12 cellular contexts compared by ENCODE assay signal in the genomic region with DNA sequence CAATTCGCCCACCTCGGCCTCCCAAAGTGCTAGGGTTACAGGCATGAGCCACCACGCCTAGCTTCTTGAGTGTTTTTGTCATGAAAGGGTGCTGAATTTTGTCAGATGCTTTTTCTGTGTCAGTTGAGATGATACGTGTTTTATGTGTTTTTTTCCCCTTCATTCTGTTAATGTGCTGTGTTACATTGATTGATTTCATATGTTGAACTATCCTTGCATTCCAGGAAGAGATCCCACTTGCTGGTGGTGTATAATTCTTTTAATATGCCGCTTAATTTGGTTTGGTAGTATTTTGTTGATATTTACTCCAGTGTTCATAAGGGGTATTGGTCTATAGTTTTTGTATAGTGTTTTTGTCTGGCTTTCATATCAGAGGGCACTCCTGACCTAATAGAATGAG. TPM values are rescaled to one million over a fixed set of nuclear protein-coding genes. Genes with fewer than 3 reads are reported as not detected.
DNase-seq lines count a peak whose midpoint lies in the region; ATAC-seq and TF ChIP-seq lines count a peak whose summit lies in the region.
"Had no signal": no experiment of that assay in that cellular context is flagged by ENCODE, and none has a peak within 500 bp of the region (broad histone marks: within the 10 kb centered on the region; RNA-seq: fewer than 3 reads in every experiment).

No MANE protein-coding gene starts in this region.

- no TSS peak for BruUV-seq in OCI-LY7 (replicated peaks; lab: Mats Ljungman, UMichigan)

- CTCF ChIA-PET in OCI-LY7 (lab: Charles Lee; ENCODE audit: unreplicated experiment): no interaction called here

- no peaks in the 10 kb centered on the region for H3K9me2 ChIP-seq in OCI-LY7 (ENCODE audit: insufficient read depth, low read length)

- H3K79me2 ChIP-seq in OCI-LY7 (ENCODE audit: insufficient read depth, low read depth, low read length): no peaks in the 10 kb centered on the region; the same call in 1 of the 2 replicates

- H3K4me2 ChIP-seq in OCI-LY7 (ENCODE audit: low read length): no peak overlapping the region
- H3K4me2 ChIP-seq: BLaER1 treated with 17β-estradiol and CSF1 and Interleukin-3, amounts not matched to agents 10 nM and 100 nM had no signal

- no peak for TF ChIP-seq POLR2A in GM18505 (IDR thresholded peaks at IDR 0.05; ENCODE audit: borderline replicate concordance, extremely low read depth, insufficient read depth, insufficient read length)

- no peak overlapping the region for H3K27ac ChIP-seq in OCI-LY7 (ENCODE audit: low read depth, low read length, poor library complexity, severe bottlenecking)
- H3K27ac ChIP-seq: BLaER1 treated with 17β-estradiol and CSF1 and Interleukin-3, amounts not matched to agents 10 nM and 100 nM had no signal

- DNase-seq in activated naive CD8-positive, alpha-beta T cell treated with anti-CD3 and anti-CD28 coated beads for 36 hours: no peak
- DNase-seq in activated naive CD8-positive, alpha-beta T cell treated with anti-CD3 and anti-CD28 coated beads, Interleukin-2, amount 50 U/mL, for 24 hours: no peak
- peak; percentile 18 for DNase-seq in OCI-LY7 (ENCODE audit: low spot score)
- no peak for DNase-seq in endothelial cell (ENCODE audit: low spot score)
- DNase-seq in DMS 273 treated with DMSO at 0.1 percent for 48 hours (lab: John Stamatoyannopoulos, UW): no peak
- DNase-seq in glomerular visceral epithelial cell (ENCODE audit: extremely low spot score): no peak
- DNase-seq: ACHN; CD4-positive, CD25-positive, alpha-beta regulatory T cell; GOT3 had no signal

- peaks cover 21% of the 10 kb centered on the region for H3K4me1 Mint-ChIP-seq in activated naive CD8-positive, alpha-beta T cell treated with anti-CD3 and anti-CD28 coated beads for 36 hours
- H3K4me1 Mint-ChIP-seq in activated naive CD8-positive, alpha-beta T cell treated with anti-CD3 and anti-CD28 coated beads, Interleukin-2, amount 50 U/mL, for 24 hours: peaks cover 34% of the 10 kb centered on the region
- no peaks in the 10 kb centered on the region for H3K4me1 Mint-ChIP-seq in endothelial cell (ENCODE audit: unreplicated experiment)

- no peak overlapping the region for H3K4me3 Mint-ChIP-seq in activated naive CD8-positive, alpha-beta T cell treated with anti-CD3 and anti-CD28 coated beads for 36 hours
- H3K4me3 Mint-ChIP-seq in activated naive CD8-positive, alpha-beta T cell treated with anti-CD3 and anti-CD28 coated beads, Interleukin-2, amount 50 U/mL, for 24 hours: no peak overlapping the region
- peak overlapping the region; percentile 63 for H3K4me3 Mint-ChIP-seq in endothelial cell (ENCODE audit: unreplicated experiment)

- peaks cover 21% of the 10 kb centered on the region for H3K9me3 Mint-ChIP-seq in activated naive CD8-positive, alpha-beta T cell treated with anti-CD3 and anti-CD28 coated beads for 36 hours
- peaks cover 28% of the 10 kb centered on the region for H3K9me3 Mint-ChIP-seq in activated naive CD8-positive, alpha-beta T cell treated with anti-CD3 and anti-CD28 coated beads, Interleukin-2, amount 50 U/mL, for 24 hours
- H3K9me3 Mint-ChIP-seq in endothelial cell (ENCODE audit: unreplicated experiment): peaks cover 5% of the 10 kb centered on the region

- H4K20me1 ChIP-seq in OCI-LY7 (ENCODE audit: insufficient read depth, low read length): no peaks in the 10 kb centered on the region

- peaks cover 60% of the 10 kb centered on the region for H3K36me3 ChIP-seq in OCI-LY7 (ENCODE audit: insufficient read depth, low read length)

- ATAC-seq in activated naive CD8-positive, alpha-beta T cell treated with anti-CD3 and anti-CD28 coated beads, Interleukin-2, amount 50 U/mL, for 24 hours: no peak
- ATAC-seq in GM18505 (IDR thresholded peaks at IDR 0.05; ENCODE audit: unreplicated experiment): no peak

- H3K27me3 Mint-ChIP-seq in activated naive CD8-positive, alpha-beta T cell treated with anti-CD3 and anti-CD28 coated beads for 36 hours: no peaks in the 10 kb centered on the region
- H3K27me3 Mint-ChIP-seq in activated naive CD8-positive, alpha-beta T cell treated with anti-CD3 and anti-CD28 coated beads, Interleukin-2, amount 50 U/mL, for 24 hours: no peaks in the 10 kb centered on the region
- H3K27me3 Mint-ChIP-seq in endothelial cell (ENCODE audit: unreplicated experiment): no peaks in the 10 kb centered on the region
- H3K27me3 Mint-ChIP-seq: CD4-positive, CD25-positive, alpha-beta regulatory T cell had no signal

- peak overlapping the region; percentile 23 for H3K27ac Mint-ChIP-seq in activated naive CD8-positive, alpha-beta T cell treated with anti-CD3 and anti-CD28 coated beads for 36 hours
- H3K27ac Mint-ChIP-seq in activated naive CD8-positive, alpha-beta T cell treated with anti-CD3 and anti-CD28 coated beads, Interleukin-2, amount 50 U/mL, for 24 hours: no peak overlapping the region
- no peak overlapping the region for H3K27ac Mint-ChIP-seq in endothelial cell (ENCODE audit: unreplicated experiment)
- H3K27ac Mint-ChIP-seq: CD4-positive, CD25-positive, alpha-beta regulatory T cell had no signal

- POLR2A ChIA-PET in OCI-LY7 (lab: Charles Lee): interaction anchor here (0.7 kb wide), 1 partner anchor 396 kb away, joined by 3 read pairs; no protein-coding TSS in a partner anchor

- no peak overlapping the region for H2AFZ ChIP-seq in OCI-LY7 (ENCODE audit: low read length)

- no peak for TF ChIP-seq CTCF in OCI-LY7 (conservative IDR thresholded peaks at IDR 0.05; ENCODE audit: low read length)
- TF ChIP-seq CTCF in endothelial cell (IDR thresholded peaks at IDR 0.05; ENCODE audit: unreplicated experiment): no peak

- no peaks in the 10 kb centered on the region for H3K4me1 ChIP-seq in OCI-LY7 (ENCODE audit: insufficient read depth, low read length, poor library complexity, severe bottlenecking)
- H3K4me1 ChIP-seq: HAP-1 had no signal

- intact Hi-C loops in OCI-LY7 (cut with micrococcal nuclease; ENCODE audit: unreplicated experiment): no loop called here

- H3K4me3 ChIP-seq in OCI-LY7 (ENCODE audit: low read depth, low read length, poor library complexity, severe bottlenecking): no peak overlapping the region
- H3K4me3 ChIP-seq: HAP-1 had no signal

- H3K36me3 Mint-ChIP-seq in activated naive CD8-positive, alpha-beta T cell treated with anti-CD3 and anti-CD28 coated beads for 36 hours: peaks cover 74% of the 10 kb centered on the region
- H3K36me3 Mint-ChIP-seq in activated naive CD8-positive, alpha-beta T cell treated with anti-CD3 and anti-CD28 coated beads, Interleukin-2, amount 50 U/mL, for 24 hours (ENCODE audit: low read depth): peaks cover 75% of the 10 kb centered on the region
- H3K36me3 Mint-ChIP-seq in endothelial cell (ENCODE audit: low read depth, unreplicated experiment): peaks cover 42% of the 10 kb centered on the region

- H3K9me3 ChIP-seq in OCI-LY7 (ENCODE audit: low read length): peaks cover 39% of the 10 kb centered on the region

RNA-seq across cellular contexts. Expression of a gene that starts 13.6 kb away (rescaled TPM):
- total RNA-seq in activated naive CD8-positive, alpha-beta T cell treated with anti-CD3 and anti-CD28 coated beads for 36 hours: 10 to 100 TPM; 21.5 to 21.6 TPM
- total RNA-seq in OCI-LY7 (2014; rRNA removed; shearing (Covaris generic)): 3.3 and 4.1 TPM in 2 replicates
- total RNA-seq in OCI-LY7 (2022): 6.4 and 7.6 TPM in 2 replicates
- total RNA-seq in endothelial cell (ENCODE audit: unreplicated experiment): 16.7 TPM

RNA-seq across cellular contexts. Expression of a gene that starts 42.0 kb away (rescaled TPM):
- total RNA-seq in activated naive CD8-positive, alpha-beta T cell treated with anti-CD3 and anti-CD28 coated beads for 36 hours: 1 to 10 TPM; 4.4 to 4.7 TPM
- total RNA-seq in OCI-LY7 (2014; rRNA removed; shearing (Covaris generic)): 6.5 and 7.5 TPM in 2 replicates
- total RNA-seq in OCI-LY7 (2022) (11.3 and 12.3 TPM in 2 replicates), endothelial cell (ENCODE audit: unreplicated experiment) (22.9 TPM)
